Comparison of ENCODE assay signal across 1 cellular context in the genomic region with DNA sequence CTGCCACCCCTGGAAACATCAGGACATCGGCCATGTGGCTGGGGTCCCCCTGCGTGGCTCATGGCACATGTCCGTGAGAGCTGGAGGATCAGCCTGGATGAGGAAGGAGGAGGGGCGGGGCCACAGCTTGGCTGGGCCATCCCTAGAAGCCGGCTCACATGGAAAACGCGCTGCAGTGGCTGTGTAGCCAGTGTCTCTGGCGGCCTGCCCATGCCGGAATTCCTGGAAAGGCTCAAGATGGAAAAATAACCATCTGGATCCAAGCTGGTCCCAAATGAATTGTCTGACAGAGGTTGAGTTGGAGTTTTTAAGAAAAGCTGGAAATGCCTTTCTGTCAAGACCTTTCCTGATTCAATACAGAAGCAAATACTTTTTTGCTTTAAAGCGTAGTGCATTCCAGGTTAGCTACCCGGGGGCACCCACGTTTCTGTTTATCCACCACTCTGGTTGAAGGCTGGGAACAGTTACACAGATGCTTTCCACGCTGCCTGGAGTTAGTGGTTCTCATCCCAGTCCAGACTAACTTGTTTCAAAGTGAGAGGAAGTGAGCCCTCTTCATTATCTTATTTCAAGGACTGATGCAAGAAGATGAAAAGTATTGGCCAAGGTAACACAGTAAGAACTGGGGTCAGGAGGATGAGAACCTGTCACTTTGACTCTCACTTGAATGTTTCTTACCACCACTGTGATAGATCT.
TF ChIP-seq lines count a peak whose summit lies in the region.

No MANE protein-coding gene starts in this region.

TF ChIP-seq in WTC11, 78 proteins besides CTCF, POLR2A, EP300 and RAD21 (continued from another document):
- TF ChIP-seq AR (CRISPR knock-in tag; IDR thresholded peaks at IDR 0.05) (no peak), JUN (CRISPR knock-in tag; IDR thresholded peaks at IDR 0.05) (no peak), MXD4 (CRISPR knock-in tag; IDR thresholded peaks at IDR 0.05; ENCODE audit: borderline replicate concordance) (no peak)
